1 cellular context compared by ENCODE assay signal in the genomic region with DNA sequence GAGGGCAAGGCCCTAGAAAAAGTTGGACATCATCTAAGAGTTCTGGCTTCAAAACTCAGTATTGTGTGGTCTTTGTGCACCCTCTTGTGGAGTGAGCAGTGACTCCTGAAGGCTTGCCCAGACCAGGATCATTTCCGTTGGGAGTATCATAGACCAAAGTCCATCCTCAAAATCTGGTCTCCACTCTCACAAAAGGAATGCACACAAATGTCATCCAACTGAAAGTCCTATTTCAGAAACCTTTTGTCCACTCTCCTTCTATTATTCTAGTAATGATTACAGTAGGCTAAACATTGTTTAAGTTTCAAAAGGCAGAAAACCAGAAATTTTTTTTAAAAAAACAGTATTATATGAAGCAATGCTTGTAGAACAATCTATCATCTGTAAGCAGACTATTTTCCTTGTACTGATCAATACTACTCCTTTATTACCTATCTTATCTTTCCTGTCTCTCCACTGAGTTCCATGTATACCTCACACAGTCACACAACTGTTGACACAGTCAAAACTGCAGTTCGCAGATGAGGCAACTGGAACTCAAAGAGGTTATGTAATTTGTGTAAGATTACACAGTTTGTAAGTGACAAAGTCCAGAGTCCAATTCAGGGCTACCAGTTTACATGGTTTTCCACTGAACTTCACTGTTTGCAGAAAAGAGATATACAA.
TF ChIP-seq lines count a peak whose summit lies in the region.

No MANE protein-coding gene starts in this region.

TF ChIP-seq in HepG2, 621 proteins besides CTCF, POLR2A, EP300 and RAD21 (continued from another document and continues in another):
- TF ChIP-seq, protein P1, sequence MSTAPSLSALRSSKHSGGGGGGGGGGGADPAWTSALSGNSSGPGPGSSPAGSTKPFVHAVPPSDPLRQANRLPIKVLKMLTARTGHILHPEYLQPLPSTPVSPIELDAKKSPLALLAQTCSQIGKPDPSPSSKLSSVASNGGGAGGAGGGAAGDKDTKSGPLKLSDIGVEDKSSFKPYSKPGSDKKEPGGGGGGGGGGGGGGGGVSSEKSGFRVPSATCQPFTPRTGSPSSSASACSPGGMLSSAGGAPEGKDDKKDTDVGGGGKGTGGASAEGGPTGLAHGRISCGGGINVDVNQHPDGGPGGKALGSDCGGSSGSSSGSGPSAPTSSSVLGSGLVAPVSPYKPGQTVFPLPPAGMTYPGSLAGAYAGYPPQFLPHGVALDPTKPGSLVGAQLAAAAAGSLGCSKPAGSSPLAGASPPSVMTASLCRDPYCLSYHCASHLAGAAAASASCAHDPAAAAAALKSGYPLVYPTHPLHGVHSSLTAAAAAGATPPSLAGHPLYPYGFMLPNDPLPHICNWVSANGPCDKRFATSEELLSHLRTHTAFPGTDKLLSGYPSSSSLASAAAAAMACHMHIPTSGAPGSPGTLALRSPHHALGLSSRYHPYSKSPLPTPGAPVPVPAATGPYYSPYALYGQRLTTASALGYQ (CRISPR knock-in tag; IDR thresholded peaks at IDR 0.05), result peak; percentile 92
- TF ChIP-seq, protein P2, sequence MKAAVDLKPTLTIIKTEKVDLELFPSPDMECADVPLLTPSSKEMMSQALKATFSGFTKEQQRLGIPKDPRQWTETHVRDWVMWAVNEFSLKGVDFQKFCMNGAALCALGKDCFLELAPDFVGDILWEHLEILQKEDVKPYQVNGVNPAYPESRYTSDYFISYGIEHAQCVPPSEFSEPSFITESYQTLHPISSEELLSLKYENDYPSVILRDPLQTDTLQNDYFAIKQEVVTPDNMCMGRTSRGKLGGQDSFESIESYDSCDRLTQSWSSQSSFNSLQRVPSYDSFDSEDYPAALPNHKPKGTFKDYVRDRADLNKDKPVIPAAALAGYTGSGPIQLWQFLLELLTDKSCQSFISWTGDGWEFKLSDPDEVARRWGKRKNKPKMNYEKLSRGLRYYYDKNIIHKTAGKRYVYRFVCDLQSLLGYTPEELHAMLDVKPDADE (CRISPR knock-in tag; IDR thresholded peaks at IDR 0.05), result no peak
- TF ChIP-seq KDM1A (CRISPR knock-in tag; IDR thresholded peaks at IDR 0.05) (peak; percentile 75), SIX1 (CRISPR knock-in tag; IDR thresholded peaks at IDR 0.05; ENCODE audit: borderline replicate concordance) (peak; percentile 88), NR3C1 (CRISPR knock-in tag; IDR thresholded peaks at IDR 0.05) (no peak), U2AF2 (IDR thresholded peaks at IDR 0.05; ENCODE audit: low read depth, low read length) (no peak), ZNF282 (IDR thresholded peaks at IDR 0.05; ENCODE audit: partially characterized antibody) (no peak), ETV5 (CRISPR knock-in tag; IDR thresholded peaks at IDR 0.05; ENCODE audit: borderline replicate concordance) (peak; percentile 53; the same call in 1 of the 2 replicates), RCOR2 (CRISPR knock-in tag; IDR thresholded peaks at IDR 0.05) (peak; percentile 95), SETDB1 (CRISPR knock-in tag; IDR thresholded peaks at IDR 0.05; ENCODE audit: borderline replicate concordance) (no peak), ZBTB20 (CRISPR knock-in tag; IDR thresholded peaks at IDR 0.05; ENCODE audit: borderline replicate concordance, low read depth) (peak; percentile 75), ZNF230 (CRISPR knock-in tag; IDR thresholded peaks at IDR 0.05) (no peak), ZNF781 (CRISPR knock-in tag; IDR thresholded peaks at IDR 0.05; ENCODE audit: borderline replicate concordance, not compliant biosample characterization) (no peak), ZC3H4 (CRISPR knock-in tag; IDR thresholded peaks at IDR 0.05; ENCODE audit: borderline replicate concordance) (no peak), SMYD3 (CRISPR knock-in tag; IDR thresholded peaks at IDR 0.05) (peak; percentile 61; the same call in 1 of the 2 replicates), KLF16 (CRISPR knock-in tag; IDR thresholded peaks at IDR 0.05) (peak in 1 of 2 experiments; percentile 96; a peak in 2 of 4 replicates), PPARG (CRISPR knock-in tag; conservative IDR thresholded peaks at IDR 0.05) (peak; percentile 54), SATB2 (CRISPR knock-in tag; IDR thresholded peaks at IDR 0.05) (0 out of 2 replicates have a peak, but pooled peaks have one; percentile 28), HHEX (CRISPR knock-in tag; IDR thresholded peaks at IDR 0.05) (0 out of 2 replicates have a peak, but pooled peaks have one; percentile 22), ZKSCAN8 (CRISPR knock-in tag; IDR thresholded peaks at IDR 0.05; ENCODE audit: borderline replicate concordance) (peak; percentile 96), ZNF737 (CRISPR knock-in tag; IDR thresholded peaks at IDR 0.05; ENCODE audit: borderline replicate concordance) (no peak), ZNF335 (CRISPR knock-in tag; IDR thresholded peaks at IDR 0.05) (0 out of 2 replicates have a peak, but pooled peaks have one; percentile 56), ZFP36L1 (CRISPR knock-in tag; IDR thresholded peaks at IDR 0.05) (peak; percentile 45; the same call in 1 of the 2 replicates), ZNF136 (CRISPR knock-in tag; IDR thresholded peaks at IDR 0.05; ENCODE audit: low read depth) (peak; percentile 29; the same call in 1 of the 2 replicates), HOXA3 (CRISPR knock-in tag; IDR thresholded peaks at IDR 0.05) (peak; percentile 76), ZNF562 (CRISPR knock-in tag; IDR thresholded peaks at IDR 0.05; ENCODE audit: borderline replicate concordance) (no peak), ZNF24 (IDR thresholded peaks at IDR 0.05) (0 out of 2 replicates have a peak, but pooled peaks have one; percentile 50), ZKSCAN5 (CRISPR knock-in tag; IDR thresholded peaks at IDR 0.05) (no peak)
- TF ChIP-seq, protein P3, sequence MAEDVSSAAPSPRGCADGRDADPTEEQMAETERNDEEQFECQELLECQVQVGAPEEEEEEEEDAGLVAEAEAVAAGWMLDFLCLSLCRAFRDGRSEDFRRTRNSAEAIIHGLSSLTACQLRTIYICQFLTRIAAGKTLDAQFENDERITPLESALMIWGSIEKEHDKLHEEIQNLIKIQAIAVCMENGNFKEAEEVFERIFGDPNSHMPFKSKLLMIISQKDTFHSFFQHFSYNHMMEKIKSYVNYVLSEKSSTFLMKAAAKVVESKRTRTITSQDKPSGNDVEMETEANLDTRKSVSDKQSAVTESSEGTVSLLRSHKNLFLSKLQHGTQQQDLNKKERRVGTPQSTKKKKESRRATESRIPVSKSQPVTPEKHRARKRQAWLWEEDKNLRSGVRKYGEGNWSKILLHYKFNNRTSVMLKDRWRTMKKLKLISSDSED (CRISPR knock-in tag; IDR thresholded peaks at IDR 0.05), result no peak
- TF ChIP-seq, protein P4, sequence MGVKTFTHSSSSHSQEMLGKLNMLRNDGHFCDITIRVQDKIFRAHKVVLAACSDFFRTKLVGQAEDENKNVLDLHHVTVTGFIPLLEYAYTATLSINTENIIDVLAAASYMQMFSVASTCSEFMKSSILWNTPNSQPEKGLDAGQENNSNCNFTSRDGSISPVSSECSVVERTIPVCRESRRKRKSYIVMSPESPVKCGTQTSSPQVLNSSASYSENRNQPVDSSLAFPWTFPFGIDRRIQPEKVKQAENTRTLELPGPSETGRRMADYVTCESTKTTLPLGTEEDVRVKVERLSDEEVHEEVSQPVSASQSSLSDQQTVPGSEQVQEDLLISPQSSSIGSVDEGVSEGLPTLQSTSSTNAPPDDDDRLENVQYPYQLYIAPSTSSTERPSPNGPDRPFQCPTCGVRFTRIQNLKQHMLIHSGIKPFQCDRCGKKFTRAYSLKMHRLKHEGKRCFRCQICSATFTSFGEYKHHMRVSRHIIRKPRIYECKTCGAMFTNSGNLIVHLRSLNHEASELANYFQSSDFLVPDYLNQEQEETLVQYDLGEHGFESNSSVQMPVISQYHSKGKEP (CRISPR knock-in tag; IDR thresholded peaks at IDR 0.05), result no peak
- TF ChIP-seq, protein P5, sequence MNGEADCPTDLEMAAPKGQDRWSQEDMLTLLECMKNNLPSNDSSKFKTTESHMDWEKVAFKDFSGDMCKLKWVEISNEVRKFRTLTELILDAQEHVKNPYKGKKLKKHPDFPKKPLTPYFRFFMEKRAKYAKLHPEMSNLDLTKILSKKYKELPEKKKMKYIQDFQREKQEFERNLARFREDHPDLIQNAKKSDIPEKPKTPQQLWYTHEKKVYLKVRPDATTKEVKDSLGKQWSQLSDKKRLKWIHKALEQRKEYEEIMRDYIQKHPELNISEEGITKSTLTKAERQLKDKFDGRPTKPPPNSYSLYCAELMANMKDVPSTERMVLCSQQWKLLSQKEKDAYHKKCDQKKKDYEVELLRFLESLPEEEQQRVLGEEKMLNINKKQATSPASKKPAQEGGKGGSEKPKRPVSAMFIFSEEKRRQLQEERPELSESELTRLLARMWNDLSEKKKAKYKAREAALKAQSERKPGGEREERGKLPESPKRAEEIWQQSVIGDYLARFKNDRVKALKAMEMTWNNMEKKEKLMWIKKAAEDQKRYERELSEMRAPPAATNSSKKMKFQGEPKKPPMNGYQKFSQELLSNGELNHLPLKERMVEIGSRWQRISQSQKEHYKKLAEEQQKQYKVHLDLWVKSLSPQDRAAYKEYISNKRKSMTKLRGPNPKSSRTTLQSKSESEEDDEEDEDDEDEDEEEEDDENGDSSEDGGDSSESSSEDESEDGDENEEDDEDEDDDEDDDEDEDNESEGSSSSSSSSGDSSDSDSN (CRISPR knock-in tag; IDR thresholded peaks at IDR 0.05), result no peak
- TF ChIP-seq, protein P6, sequence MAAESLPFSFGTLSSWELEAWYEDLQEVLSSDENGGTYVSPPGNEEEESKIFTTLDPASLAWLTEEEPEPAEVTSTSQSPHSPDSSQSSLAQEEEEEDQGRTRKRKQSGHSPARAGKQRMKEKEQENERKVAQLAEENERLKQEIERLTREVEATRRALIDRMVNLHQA (CRISPR knock-in tag; IDR thresholded peaks at IDR 0.05), result peak; percentile 73; the same call in 1 of the 2 replicates
- TF ChIP-seq, protein P7, sequence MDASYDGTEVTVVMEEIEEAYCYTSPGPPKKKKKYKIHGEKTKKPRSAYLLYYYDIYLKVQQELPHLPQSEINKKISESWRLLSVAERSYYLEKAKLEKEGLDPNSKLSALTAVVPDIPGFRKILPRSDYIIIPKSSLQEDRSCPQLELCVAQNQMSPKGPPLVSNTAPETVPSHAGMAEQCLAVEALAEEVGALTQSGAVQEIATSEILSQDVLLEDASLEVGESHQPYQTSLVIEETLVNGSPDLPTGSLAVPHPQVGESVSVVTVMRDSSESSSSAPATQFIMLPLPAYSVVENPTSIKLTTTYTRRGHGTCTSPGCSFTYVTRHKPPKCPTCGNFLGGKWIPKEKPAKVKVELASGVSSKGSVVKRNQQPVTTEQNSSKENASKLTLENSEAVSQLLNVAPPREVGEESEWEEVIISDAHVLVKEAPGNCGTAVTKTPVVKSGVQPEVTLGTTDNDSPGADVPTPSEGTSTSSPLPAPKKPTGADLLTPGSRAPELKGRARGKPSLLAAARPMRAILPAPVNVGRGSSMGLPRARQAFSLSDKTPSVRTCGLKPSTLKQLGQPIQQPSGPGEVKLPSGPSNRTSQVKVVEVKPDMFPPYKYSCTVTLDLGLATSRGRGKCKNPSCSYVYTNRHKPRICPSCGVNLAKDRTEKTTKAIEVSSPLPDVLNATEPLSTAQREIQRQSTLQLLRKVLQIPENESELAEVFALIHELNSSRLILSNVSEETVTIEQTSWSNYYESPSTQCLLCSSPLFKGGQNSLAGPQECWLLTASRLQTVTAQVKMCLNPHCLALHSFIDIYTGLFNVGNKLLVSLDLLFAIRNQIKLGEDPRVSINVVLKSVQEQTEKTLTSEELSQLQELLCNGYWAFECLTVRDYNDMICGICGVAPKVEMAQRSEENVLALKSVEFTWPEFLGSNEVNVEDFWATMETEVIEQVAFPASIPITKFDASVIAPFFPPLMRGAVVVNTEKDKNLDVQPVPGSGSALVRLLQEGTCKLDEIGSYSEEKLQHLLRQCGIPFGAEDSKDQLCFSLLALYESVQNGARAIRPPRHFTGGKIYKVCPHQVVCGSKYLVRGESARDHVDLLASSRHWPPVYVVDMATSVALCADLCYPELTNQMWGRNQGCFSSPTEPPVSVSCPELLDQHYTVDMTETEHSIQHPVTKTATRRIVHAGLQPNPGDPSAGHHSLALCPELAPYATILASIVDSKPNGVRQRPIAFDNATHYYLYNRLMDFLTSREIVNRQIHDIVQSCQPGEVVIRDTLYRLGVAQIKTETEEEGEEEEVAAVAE (CRISPR knock-in tag; IDR thresholded peaks at IDR 0.05; ENCODE audit: borderline replicate concordance), result peak; percentile 80; the same call in 1 of the 2 replicates
- TF ChIP-seq, protein P8, sequence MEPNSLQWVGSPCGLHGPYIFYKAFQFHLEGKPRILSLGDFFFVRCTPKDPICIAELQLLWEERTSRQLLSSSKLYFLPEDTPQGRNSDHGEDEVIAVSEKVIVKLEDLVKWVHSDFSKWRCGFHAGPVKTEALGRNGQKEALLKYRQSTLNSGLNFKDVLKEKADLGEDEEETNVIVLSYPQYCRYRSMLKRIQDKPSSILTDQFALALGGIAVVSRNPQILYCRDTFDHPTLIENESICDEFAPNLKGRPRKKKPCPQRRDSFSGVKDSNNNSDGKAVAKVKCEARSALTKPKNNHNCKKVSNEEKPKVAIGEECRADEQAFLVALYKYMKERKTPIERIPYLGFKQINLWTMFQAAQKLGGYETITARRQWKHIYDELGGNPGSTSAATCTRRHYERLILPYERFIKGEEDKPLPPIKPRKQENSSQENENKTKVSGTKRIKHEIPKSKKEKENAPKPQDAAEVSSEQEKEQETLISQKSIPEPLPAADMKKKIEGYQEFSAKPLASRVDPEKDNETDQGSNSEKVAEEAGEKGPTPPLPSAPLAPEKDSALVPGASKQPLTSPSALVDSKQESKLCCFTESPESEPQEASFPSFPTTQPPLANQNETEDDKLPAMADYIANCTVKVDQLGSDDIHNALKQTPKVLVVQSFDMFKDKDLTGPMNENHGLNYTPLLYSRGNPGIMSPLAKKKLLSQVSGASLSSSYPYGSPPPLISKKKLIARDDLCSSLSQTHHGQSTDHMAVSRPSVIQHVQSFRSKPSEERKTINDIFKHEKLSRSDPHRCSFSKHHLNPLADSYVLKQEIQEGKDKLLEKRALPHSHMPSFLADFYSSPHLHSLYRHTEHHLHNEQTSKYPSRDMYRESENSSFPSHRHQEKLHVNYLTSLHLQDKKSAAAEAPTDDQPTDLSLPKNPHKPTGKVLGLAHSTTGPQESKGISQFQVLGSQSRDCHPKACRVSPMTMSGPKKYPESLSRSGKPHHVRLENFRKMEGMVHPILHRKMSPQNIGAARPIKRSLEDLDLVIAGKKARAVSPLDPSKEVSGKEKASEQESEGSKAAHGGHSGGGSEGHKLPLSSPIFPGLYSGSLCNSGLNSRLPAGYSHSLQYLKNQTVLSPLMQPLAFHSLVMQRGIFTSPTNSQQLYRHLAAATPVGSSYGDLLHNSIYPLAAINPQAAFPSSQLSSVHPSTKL (CRISPR knock-in tag; IDR thresholded peaks at IDR 0.05), result peak; percentile 99
- TF ChIP-seq, protein P9, sequence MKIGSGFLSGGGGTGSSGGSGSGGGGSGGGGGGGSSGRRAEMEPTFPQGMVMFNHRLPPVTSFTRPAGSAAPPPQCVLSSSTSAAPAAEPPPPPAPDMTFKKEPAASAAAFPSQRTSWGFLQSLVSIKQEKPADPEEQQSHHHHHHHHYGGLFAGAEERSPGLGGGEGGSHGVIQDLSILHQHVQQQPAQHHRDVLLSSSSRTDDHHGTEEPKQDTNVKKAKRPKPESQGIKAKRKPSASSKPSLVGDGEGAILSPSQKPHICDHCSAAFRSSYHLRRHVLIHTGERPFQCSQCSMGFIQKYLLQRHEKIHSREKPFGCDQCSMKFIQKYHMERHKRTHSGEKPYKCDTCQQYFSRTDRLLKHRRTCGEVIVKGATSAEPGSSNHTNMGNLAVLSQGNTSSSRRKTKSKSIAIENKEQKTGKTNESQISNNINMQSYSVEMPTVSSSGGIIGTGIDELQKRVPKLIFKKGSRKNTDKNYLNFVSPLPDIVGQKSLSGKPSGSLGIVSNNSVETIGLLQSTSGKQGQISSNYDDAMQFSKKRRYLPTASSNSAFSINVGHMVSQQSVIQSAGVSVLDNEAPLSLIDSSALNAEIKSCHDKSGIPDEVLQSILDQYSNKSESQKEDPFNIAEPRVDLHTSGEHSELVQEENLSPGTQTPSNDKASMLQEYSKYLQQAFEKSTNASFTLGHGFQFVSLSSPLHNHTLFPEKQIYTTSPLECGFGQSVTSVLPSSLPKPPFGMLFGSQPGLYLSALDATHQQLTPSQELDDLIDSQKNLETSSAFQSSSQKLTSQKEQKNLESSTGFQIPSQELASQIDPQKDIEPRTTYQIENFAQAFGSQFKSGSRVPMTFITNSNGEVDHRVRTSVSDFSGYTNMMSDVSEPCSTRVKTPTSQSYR (CRISPR knock-in tag; IDR thresholded peaks at IDR 0.05; ENCODE audit: borderline replicate concordance), result peak; percentile 43; the same call in 1 of the 2 replicates
